8 cellular contexts compared by ENCODE assay signal in the genomic region with DNA sequence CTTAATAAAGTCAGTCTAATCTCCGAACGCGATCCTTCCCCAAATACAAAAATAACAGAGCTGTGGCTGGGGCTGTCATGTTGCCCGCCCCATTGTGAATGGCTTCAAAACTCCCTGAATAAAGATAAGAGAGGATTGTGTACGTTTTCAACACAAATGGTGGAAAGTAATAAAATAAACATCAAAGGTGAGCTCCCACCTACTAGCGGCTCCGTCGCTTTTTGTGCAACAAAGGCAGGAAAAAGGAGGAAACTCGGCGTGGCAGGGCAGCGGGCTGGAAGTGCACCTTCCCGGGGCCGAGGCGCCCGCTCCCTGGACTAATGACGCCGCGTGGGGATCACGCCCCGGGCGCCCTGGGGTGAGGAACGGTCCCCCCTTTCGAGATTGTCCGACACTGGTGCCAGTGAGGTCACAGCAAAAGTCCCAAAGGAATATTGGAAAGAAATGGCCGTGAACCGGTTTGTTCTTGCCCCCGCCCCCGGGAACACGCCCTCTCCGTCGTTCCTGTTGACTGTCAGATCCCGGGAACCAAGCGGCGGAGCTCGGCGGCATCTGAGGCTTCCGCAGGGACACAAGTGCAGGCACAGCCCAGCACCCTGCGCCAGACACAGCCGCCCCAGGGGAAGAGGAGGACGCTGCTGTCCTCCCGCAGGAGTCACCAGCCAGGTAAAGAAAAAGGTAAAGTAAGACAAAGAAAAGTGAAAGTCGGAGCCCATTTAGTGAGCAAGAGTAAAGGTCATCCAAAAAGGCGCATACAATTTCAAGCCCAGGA.
DNase-seq lines count a peak whose midpoint lies in the region; ATAC-seq lines count a peak whose summit lies in the region.

No MANE protein-coding gene starts in this region.

- H3K27ac Mint-ChIP-seq in activated naive CD8-positive, alpha-beta T cell, result no peak overlapping the region
- H3K27ac Mint-ChIP-seq in stimulated activated memory B cell treated with anti-CD40 and anti-IgM and Interleukin-4, amounts not matched to agents 10 μg/mL and 1 μg/mL and 100 μg/mL, for 72 hours, result no peak overlapping the region

- peak overlapping the region; percentile 79 for H3K4me3 Mint-ChIP-seq in activated naive CD8-positive, alpha-beta T cell
- peak overlapping the region; percentile 77 for H3K4me3 Mint-ChIP-seq in stimulated activated memory B cell treated with anti-CD40 and anti-IgM and Interleukin-4, amounts not matched to agents 10 μg/mL and 1 μg/mL and 100 μg/mL, for 72 hours

- H3K9me3 Mint-ChIP-seq in activated naive CD8-positive, alpha-beta T cell (ENCODE audit: low read depth), result peaks cover 7% of the 10 kb centered on the region
- H3K9me3 Mint-ChIP-seq in stimulated activated memory B cell treated with anti-CD40 and anti-IgM and Interleukin-4, amounts not matched to agents 10 μg/mL and 1 μg/mL and 100 μg/mL, for 72 hours, result peaks cover 6% of the 10 kb centered on the region

- H3K27me3 Mint-ChIP-seq in activated naive CD8-positive, alpha-beta T cell, result peaks cover 38% of the 10 kb centered on the region
- H3K27me3 Mint-ChIP-seq in stimulated activated memory B cell treated with anti-CD40 and anti-IgM and Interleukin-4, amounts not matched to agents 10 μg/mL and 1 μg/mL and 100 μg/mL, for 72 hours, result peaks cover 72% of the 10 kb centered on the region

- no peaks in the 10 kb centered on the region for H3K36me3 Mint-ChIP-seq in activated naive CD8-positive, alpha-beta T cell
- H3K36me3 Mint-ChIP-seq in stimulated activated memory B cell treated with anti-CD40 and anti-IgM and Interleukin-4, amounts not matched to agents 10 μg/mL and 1 μg/mL and 100 μg/mL, for 72 hours, result peaks cover 5% of the 10 kb centered on the region

- DNase-seq in DMS 273 (lab: John Stamatoyannopoulos, UW; ENCODE audit: unreplicated experiment), result peak; percentile 57
- no peak for DNase-seq in DMS 273 treated with DMSO at 0.1 percent for 48 hours (lab: John Stamatoyannopoulos, UW)
- peak; percentile 81 for DNase-seq in islet precursor cell
- no peak for DNase-seq in activated CD4-positive, CD25-positive, alpha-beta regulatory T cell treated with anti-CD3 and anti-CD28 coated beads, Interleukin-2, amount 50 U/mL, for 72 hours

- H3K4me1 Mint-ChIP-seq in activated naive CD8-positive, alpha-beta T cell (ENCODE audit: low read depth), result peaks cover 22% of the 10 kb centered on the region
- peaks cover 33% of the 10 kb centered on the region for H3K4me1 Mint-ChIP-seq in stimulated activated memory B cell treated with anti-CD40 and anti-IgM and Interleukin-4, amounts not matched to agents 10 μg/mL and 1 μg/mL and 100 μg/mL, for 72 hours

- no peak for ATAC-seq in stimulated activated memory B cell treated with anti-CD40 and anti-IgM and Interleukin-4, amounts not matched to agents 10 μg/mL and 1 μg/mL and 100 μg/mL, for 72 hours
- no peak for ATAC-seq in HG03460 (IDR thresholded peaks at IDR 0.05; ENCODE audit: unreplicated experiment)
- ATAC-seq in GM19324 (IDR thresholded peaks at IDR 0.05; ENCODE audit: low FRiP score, unreplicated experiment), result no peak

Comparison
In these comparisons a context has a peak if more than half of its experiments do, and no peak if none do; other contexts are left out.
1. DNase-seq: peak in DMS 273 (single experiment) and islet precursor cell (single experiment); none in DMS 273 treated with DMSO at 0.1 percent for 48 hours (single experiment) and activated CD4-positive, CD25-positive, alpha-beta regulatory T cell treated with anti-CD3 and anti-CD28 coated beads, Interleukin-2, amount 50 U/mL, for 72 hours (single experiment).